In genomic region chr3:87088366-87088983, GRCh38 we compare ENCODE assay signal across 8 cellular contexts.
DNase-seq lines count a peak whose midpoint lies in the region; ATAC-seq and TF ChIP-seq lines count a peak whose summit lies in the region.

No MANE protein-coding gene starts in this region.

- peak overlapping the region; percentile 30 for H3K27ac ChIP-seq in brain microvascular endothelial cell

- no peaks in the 10 kb centered on the region for H3K36me3 ChIP-seq in brain microvascular endothelial cell (replicated peaks)

- no peaks in the 10 kb centered on the region for H3K36me3 Mint-ChIP-seq in naive B cell

- in situ Hi-C loops in brain microvascular endothelial cell (cut with HindIII; ENCODE audit: low pct_ligation_motif_present, low sequenced_read_pairs) = loop anchor here (25.0 kb wide), 1 partner anchor 301 kb away; no protein-coding TSS in a partner anchor

- ATAC-seq in HG02938 (IDR thresholded peaks at IDR 0.05; ENCODE audit: unreplicated experiment) (peak; percentile 10), naive B cell (ENCODE audit: low read depth in 2 of 2) (no peak), HG03280 (IDR thresholded peaks at IDR 0.05; ENCODE audit: unreplicated experiment) (no peak)

- no peaks in the 10 kb centered on the region for H3K27me3 ChIP-seq in brain microvascular endothelial cell (replicated peaks)

- no peaks in the 10 kb centered on the region for H3K9me3 Mint-ChIP-seq in naive B cell

- peaks cover 5 to 12% (median 7%) of the 10 kb centered on the region in 3 donors for H3K27me3 Mint-ChIP-seq in naive B cell

- peaks cover 10 to 13% (median 11%) of the 10 kb centered on the region in 3 donors for H3K4me1 Mint-ChIP-seq in naive B cell

- DNase-seq in brain microvascular endothelial cell = no peak
- DNase-seq in naive B cell = no peak
- DNase-seq in stimulated activated CD4-positive, alpha-beta T cell treated with anti-CD3 and anti-CD28 coated beads, Interleukin-2, amount 100 ng/mL, for 48 hours = no peak
- DNase-seq in amniotic stem cell (lab: John Stamatoyannopoulos, UW) = no peak
- DNase-seq in epidermal melanocyte (ENCODE audit: insufficient read length, low spot score) = no peak

- peak overlapping the region; percentile 76 to 91 (median 84) for H3K4me3 Mint-ChIP-seq in naive B cell

- H3K4me3 ChIP-seq in GM08714 (ENCODE audit: low read length) (peak overlapping the region; percentile 44; the same call in 1 of the 2 replicates), brain microvascular endothelial cell (ENCODE audit: low read depth, low read length) (peak overlapping the region; percentile 59)

- peak overlapping the region in 2 of 6 donors; percentile 7 to 50 for H3K27ac Mint-ChIP-seq in naive B cell

- TF ChIP-seq CTCF in brain microvascular endothelial cell (IDR thresholded peaks at IDR 0.05; ENCODE audit: low read depth, low read length, missing control alignments) = no peak
